ENCODE assay signal across 18 cellular contexts in the genomic region with DNA sequence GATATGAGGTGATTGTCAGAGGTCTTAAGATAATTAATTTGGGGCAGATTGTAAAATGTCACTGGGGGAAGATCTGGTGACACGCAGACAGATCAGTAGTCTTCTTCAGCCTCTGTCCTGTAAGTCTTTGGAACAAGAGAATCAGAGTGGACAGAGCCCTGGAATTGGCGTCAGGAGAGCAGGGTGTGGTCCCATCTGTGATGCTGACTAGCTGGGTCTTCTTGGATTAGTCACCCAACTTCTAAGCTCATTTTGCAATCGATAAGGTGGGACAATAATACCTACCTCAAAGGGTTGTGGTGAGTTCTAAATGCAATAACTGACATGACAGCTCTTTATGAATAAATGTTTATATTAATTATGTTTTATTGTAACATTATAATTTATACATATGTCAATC. TPM values are rescaled to one million over a fixed set of nuclear protein-coding genes. Genes with fewer than 3 reads are reported as not detected.
DNase-seq lines count a peak whose midpoint lies in the region; ATAC-seq and TF ChIP-seq lines count a peak whose summit lies in the region.
"Had no signal": no experiment of that assay in that cellular context is flagged by ENCODE, and none has a peak within 500 bp of the region (broad histone marks: within the 10 kb centered on the region; RNA-seq: fewer than 3 reads in every experiment).

No MANE protein-coding gene starts in this region.

- H3K9me3 ChIP-seq in GM23248 (ENCODE audit: low read depth) (no peaks in the 10 kb centered on the region), lower lobe of right lung (no peaks in the 10 kb centered on the region)
- H3K9me3 ChIP-seq: A549, pancreas had no signal

- ATAC-seq in activated T-helper 17 cell treated with anti-CD3 and anti-CD28 coated beads, Interleukin-2, amount 50 U/mL, for 72 hours (replicated peaks), result no peak
- no peak for ATAC-seq in lower lobe of right lung
- ATAC-seq: A549, left ventricle myocardium superior, pancreas had no signal

- H3K9me2 ChIP-seq in GM23248 (ENCODE audit: insufficient read depth), result no peaks in the 10 kb centered on the region

- intact Hi-C loops in lower lobe of right lung (cut with DNase I), result no loop called here

- H3K4me1 Mint-ChIP-seq in T-helper 2 cell treated with Interferon-gamma antibody and Interleukin-4, amounts not matched to agents 5 μg/mL and 100 μg/mL, for 36 hours (ENCODE audit: low read depth), result peaks cover 62% of the 10 kb centered on the region
- peaks cover 38% of the 10 kb centered on the region for H3K4me1 Mint-ChIP-seq in activated T-helper 17 cell treated with anti-CD3 and anti-CD28 coated beads, Interleukin-2, amount 50 U/mL, for 72 hours

- no peaks in the 10 kb centered on the region for H3K27me3 Mint-ChIP-seq in T-helper 2 cell treated with Interferon-gamma antibody and Interleukin-4, amounts not matched to agents 5 μg/mL and 100 μg/mL, for 36 hours (ENCODE audit: low read depth)
- H3K27me3 Mint-ChIP-seq in activated T-helper 17 cell treated with anti-CD3 and anti-CD28 coated beads, Interleukin-2, amount 50 U/mL, for 72 hours, result no peaks in the 10 kb centered on the region
- H3K27me3 Mint-ChIP-seq: CD4-positive, CD25-positive, alpha-beta regulatory T cell had no signal

- peaks cover 28% of the 10 kb centered on the region for H3K36me3 Mint-ChIP-seq in T-helper 2 cell treated with Interferon-gamma antibody and Interleukin-4, amounts not matched to agents 5 μg/mL and 100 μg/mL, for 36 hours (ENCODE audit: low read depth)
- peaks cover 92% of the 10 kb centered on the region for H3K36me3 Mint-ChIP-seq in activated T-helper 17 cell treated with anti-CD3 and anti-CD28 coated beads, Interleukin-2, amount 50 U/mL, for 72 hours (ENCODE audit: low read depth)
- H3K36me3 Mint-ChIP-seq: CD4-positive, CD25-positive, alpha-beta regulatory T cell; type B pancreatic cell had no signal

- in situ Hi-C loops in GM23248 (cut with MboI), result no loop called here
- in situ Hi-C loops in ACHN (cut with HindIII; ENCODE audit: low pct_ligation_motif_present, low pct_unique_long_range_greater_than_20kb, low sequenced_read_pairs), result no loop called here
- in situ Hi-C loops in GM13977 (cut with MboI; ENCODE audit: low pct_unique_long_range_greater_than_20kb, low sequenced_read_pairs, unreplicated experiment), result no loop called here

- H3K9me3 Mint-ChIP-seq in T-helper 2 cell treated with Interferon-gamma antibody and Interleukin-4, amounts not matched to agents 5 μg/mL and 100 μg/mL, for 36 hours, result peaks cover 6% of the 10 kb centered on the region
- no peaks in the 10 kb centered on the region for H3K9me3 Mint-ChIP-seq in activated T-helper 17 cell treated with anti-CD3 and anti-CD28 coated beads, Interleukin-2, amount 50 U/mL, for 72 hours

- H3K36me3 ChIP-seq in GM23248 (ENCODE audit: low read depth) (no peaks in the 10 kb centered on the region), lower lobe of right lung (no peaks in the 10 kb centered on the region)
- H3K36me3 ChIP-seq: pancreas had no signal

- peaks cover 16% of the 10 kb centered on the region for H3F3A ChIP-seq in GM23248 (ENCODE audit: insufficient read depth)

- H3K4me2 ChIP-seq in GM23248 (ENCODE audit: unreplicated experiment), result no peak overlapping the region
- H3K4me2 ChIP-seq: A549 had no signal

- no peak overlapping the region for H3K9ac ChIP-seq in GM23248

- DNase-seq in T-helper 2 cell treated with Interferon-gamma antibody and Interleukin-4, amounts not matched to agents 5 μg/mL and 100 μg/mL, for 36 hours (ENCODE audit: low spot score), result no peak
- DNase-seq in T-helper 2 cell, result no peak
- DNase-seq in GM23248, result peak; percentile 74
- no peak for DNase-seq in lower lobe of right lung
- DNase-seq in ACHN, result no peak
- no peak for DNase-seq in cerebellar cortex (ENCODE audit: low spot score)
- no peak for DNase-seq in GM13977 (ENCODE audit: low spot score)
- DNase-seq: CD4-positive, CD25-positive, alpha-beta regulatory T cell; DMS79 treated with DMSO at 0.1 percent for 48 hours; left ventricle myocardium superior; MM.1S; NCI-H2107; NCI-H69; pancreas; stimulated activated CD4-positive, alpha-beta T cell treated with anti-CD3 and anti-CD28 coated beads, Interleukin-4, amount 100 ng/mL, for 4 hours had no signal

- no peaks in the 10 kb centered on the region for H4K20me1 ChIP-seq in GM23248 (ENCODE audit: insufficient read depth)

- H3K4me1 ChIP-seq in GM23248 (ENCODE audit: insufficient read depth) (peaks cover 23% of the 10 kb centered on the region), lower lobe of right lung (no peaks in the 10 kb centered on the region)
- H3K4me1 ChIP-seq: A549, pancreas had no signal

- H3K27ac Mint-ChIP-seq in T-helper 2 cell treated with Interferon-gamma antibody and Interleukin-4, amounts not matched to agents 5 μg/mL and 100 μg/mL, for 36 hours, result peak overlapping the region; percentile 91
- peak overlapping the region; percentile 92 for H3K27ac Mint-ChIP-seq in activated T-helper 17 cell treated with anti-CD3 and anti-CD28 coated beads, Interleukin-2, amount 50 U/mL, for 72 hours
- H3K27ac Mint-ChIP-seq: type B pancreatic cell had no signal

- H3K79me2 ChIP-seq in GM23248 (ENCODE audit: insufficient read depth), result no peaks in the 10 kb centered on the region

- TF ChIP-seq CTCF in lower lobe of right lung (IDR thresholded peaks at IDR 0.05), result no peak
- no peak for TF ChIP-seq CTCF in GM13977 (IDR thresholded peaks at IDR 0.05; ENCODE audit: extremely low read depth, insufficient read depth, missing control alignments)

- no peak overlapping the region for H2AFZ ChIP-seq in GM23248

- 75 to 82% methylated on average over 3 of the region's 3 CpGs for WGBS in GM23248 (ENCODE audit: low coverage in 1 of 2, low lambda C conversion rate in 2 of 2, missing lambda C conversion rate in 2 of 2), 2 experiments

- peak overlapping the region; percentile 66; the same call in 1 of the 2 replicates for H3K27ac ChIP-seq in GM23248
- peak overlapping the region; percentile 16 for H3K27ac ChIP-seq in lower lobe of right lung
- H3K27ac ChIP-seq: A549, pancreas had no signal

- H3K4me3 ChIP-seq in GM23248 (no peak overlapping the region), lower lobe of right lung (no peak overlapping the region)
- H3K4me3 ChIP-seq: A549, pancreas had no signal

- peak overlapping the region; percentile 59 for H3K4me3 Mint-ChIP-seq in T-helper 2 cell treated with Interferon-gamma antibody and Interleukin-4, amounts not matched to agents 5 μg/mL and 100 μg/mL, for 36 hours
- peak overlapping the region; percentile 83 for H3K4me3 Mint-ChIP-seq in activated T-helper 17 cell treated with anti-CD3 and anti-CD28 coated beads, Interleukin-2, amount 50 U/mL, for 72 hours
- H3K4me3 Mint-ChIP-seq: type B pancreatic cell had no signal

- H3K27me3 ChIP-seq in GM23248 (replicated peaks; ENCODE audit: insufficient read depth) (no peaks in the 10 kb centered on the region), lower lobe of right lung (ENCODE audit: low read depth) (no peaks in the 10 kb centered on the region)
- H3K27me3 ChIP-seq: pancreas had no signal

RNA-seq across cellular contexts. Expression of gene FASLG, which starts 4.8 kb away (rescaled TPM):
- not detected in 2 replicates for total RNA-seq in GM23248 (2014; rRNA removed; shearing (Covaris generic))
- polyA plus RNA-seq in GM23248 (2016; fragmentation: Nextera tagmentation; extraction: Ambion mirVana), result not detected in 2 replicates
- total RNA-seq in activated T-helper 17 cell treated with anti-CD3 and anti-CD28 coated beads, Interleukin-2, amount 50 U/mL, for 72 hours, result 10 to 100 TPM in 1 of 2 donors, 1 to 10 TPM in 1; 2.7 to 11.3 TPM
- total RNA-seq in lower lobe of right lung, result 1.2 TPM
- polyA plus RNA-seq: A549 had no signal
